ENCODE assay signal across 17 cellular contexts in the genomic region with DNA sequence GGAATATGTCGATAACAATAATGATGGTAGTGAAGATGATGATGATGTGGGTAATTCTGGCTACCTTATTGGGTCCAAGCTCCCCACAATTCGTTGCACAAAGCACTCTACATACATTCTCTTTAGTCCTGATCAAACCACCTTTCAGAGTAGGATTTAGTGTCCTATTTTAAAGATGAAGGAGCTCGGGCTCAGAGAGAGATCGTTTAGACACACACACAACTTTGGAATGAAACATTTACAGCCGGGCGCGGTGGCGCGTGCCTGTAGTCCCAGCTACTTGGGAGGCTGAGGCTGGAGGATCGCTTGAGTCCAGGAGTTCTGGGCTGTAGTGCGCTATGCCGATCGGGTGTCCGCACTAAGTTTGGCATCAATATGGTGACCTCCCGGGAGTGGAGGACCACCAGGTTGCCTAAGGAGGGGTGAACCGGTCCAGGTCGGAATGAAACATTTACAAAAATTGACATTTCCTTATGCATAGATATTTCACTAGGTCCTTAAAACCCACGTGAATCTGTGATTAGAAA. TPM values are rescaled to one million over a fixed set of nuclear protein-coding genes. Genes with fewer than 3 reads are reported as not detected.
A peak's percentile ranks its signal among the peaks of the same experiment; 100 is the strongest.
DNase-seq lines count a peak whose midpoint lies in the region; ATAC-seq and TF ChIP-seq lines count a peak whose summit lies in the region.
"Had no signal": no experiment of that assay in that cellular context is flagged by ENCODE, and none has a peak within 500 bp of the region (broad histone marks: within the 10 kb centered on the region; RNA-seq: fewer than 3 reads in every experiment).

No MANE protein-coding gene starts in this region.

- H3K4me1 ChIP-seq in hepatocyte (ENCODE audit: insufficient read depth): peaks cover 4% of the 10 kb centered on the region

- H3K9me3 Mint-ChIP-seq in natural killer cell: no peaks in the 10 kb centered on the region
- H3K9me3 Mint-ChIP-seq in natural killer cell treated with Interleukin-12 subunit alpha and Interleukin-12 subunit beta and Interleukin-15 and Interleukin-18, amount 100 ng/mL, for 72 hours: no peaks in the 10 kb centered on the region
- H3K9me3 Mint-ChIP-seq: activated naive CD8-positive, alpha-beta T cell treated with anti-CD3 and anti-CD28 coated beads for 36 hours; H9; T-helper 2 cell treated with Interferon-gamma antibody and Interleukin-4, amounts not matched to agents 5 μg/mL and 100 μg/mL, for 36 hours had no signal

- peaks cover 0 to 5% of the 10 kb centered on the region in 2 donors for H3K27me3 Mint-ChIP-seq in natural killer cell (ENCODE audit: low read depth in 2 of 2)
- H3K27me3 Mint-ChIP-seq in natural killer cell treated with Interleukin-12 subunit alpha and Interleukin-12 subunit beta and Interleukin-15 and Interleukin-18, amount 100 ng/mL, for 72 hours: peaks cover 6 to 7% of the 10 kb centered on the region in 2 donors
- H3K27me3 Mint-ChIP-seq: activated naive CD8-positive, alpha-beta T cell treated with anti-CD3 and anti-CD28 coated beads for 36 hours had no signal

- no peaks in the 10 kb centered on the region for H4K20me1 ChIP-seq in neural cell (ENCODE audit: insufficient read depth)
- no peaks in the 10 kb centered on the region for H4K20me1 ChIP-seq in hepatocyte (ENCODE audit: insufficient read depth, poor library complexity, severe bottlenecking)

- no peaks in the 10 kb centered on the region for H3K79me2 ChIP-seq in neural cell (replicated peaks; ENCODE audit: insufficient read depth, low read length)
- H3K79me2 ChIP-seq in hepatocyte: no peaks in the 10 kb centered on the region

- TF ChIP-seq CTCF in natural killer cell (IDR thresholded peaks at IDR 0.05) (peak; percentile 3), VCaP (conservative IDR thresholded peaks at IDR 0.05) (peak; percentile 55), neural cell (IDR thresholded peaks at IDR 0.05; ENCODE audit: poor library complexity, severe bottlenecking) (peak; percentile 23), hepatocyte (IDR thresholded peaks at IDR 0.05; ENCODE audit: poor library complexity) (no peak)

- H3K9me2 ChIP-seq in neural cell (ENCODE audit: insufficient read depth, low read length) (no peaks in the 10 kb centered on the region), hepatocyte (replicated peaks; ENCODE audit: insufficient read depth) (no peaks in the 10 kb centered on the region)

- no peak overlapping the region for H3K4me2 ChIP-seq in neural cell (ENCODE audit: low read length)
- no peak overlapping the region for H3K4me2 ChIP-seq in hepatocyte

- peaks cover 0 to 6% of the 10 kb centered on the region in 2 donors for H3K4me1 Mint-ChIP-seq in natural killer cell
- peaks cover 7% of the 10 kb centered on the region in 2 donors for H3K4me1 Mint-ChIP-seq in natural killer cell treated with Interleukin-12 subunit alpha and Interleukin-12 subunit beta and Interleukin-15 and Interleukin-18, amount 100 ng/mL, for 72 hours (ENCODE audit: low read depth in 2 of 2)
- H3K4me1 Mint-ChIP-seq: B cell had no signal

- no peak overlapping the region for H3K9ac ChIP-seq in neural cell (ENCODE audit: low read length)

- H3K36me3 ChIP-seq in neural cell (ENCODE audit: insufficient read depth, low read length) (no peaks in the 10 kb centered on the region), hepatocyte (replicated peaks; ENCODE audit: insufficient read depth, low read depth) (no peaks in the 10 kb centered on the region)
- H3K36me3 ChIP-seq: left lung, neutrophil had no signal

- H3K27me3 ChIP-seq in neural cell (ENCODE audit: insufficient read depth, low read depth, low read length) (no peaks in the 10 kb centered on the region), hepatocyte (no peaks in the 10 kb centered on the region)
- H3K27me3 ChIP-seq: left lung, neutrophil had no signal

- H3K36me3 Mint-ChIP-seq in natural killer cell: no peaks in the 10 kb centered on the region
- no peaks in the 10 kb centered on the region for H3K36me3 Mint-ChIP-seq in natural killer cell treated with Interleukin-12 subunit alpha and Interleukin-12 subunit beta and Interleukin-15 and Interleukin-18, amount 100 ng/mL, for 72 hours
- H3K36me3 Mint-ChIP-seq: activated naive CD8-positive, alpha-beta T cell treated with anti-CD3 and anti-CD28 coated beads for 36 hours had no signal

- no peak for TF ChIP-seq EP300 in neural cell (conservative IDR thresholded peaks at IDR 0.05; ENCODE audit: poor library complexity, severe bottlenecking)

- intact Hi-C loops in natural killer cell (cut with micrococcal nuclease): loop anchor here (10.0 kb wide), 1 partner anchor 350 kb away; no protein-coding TSS in a partner anchor

- H3K4me3 ChIP-seq in neural cell (ENCODE audit: low read length) (no peak overlapping the region), hepatocyte (no peak overlapping the region)
- H3K4me3 ChIP-seq: coronary artery, left lung had no signal

- no peak for ATAC-seq in natural killer cell
- no peak for ATAC-seq in natural killer cell treated with Interleukin-12 subunit alpha and Interleukin-12 subunit beta and Interleukin-15 and Interleukin-18, amount 100 ng/mL, for 72 hours
- no peak for ATAC-seq in HG03457 (IDR thresholded peaks at IDR 0.05; ENCODE audit: unreplicated experiment)

- H3K9me3 ChIP-seq in neural cell (ENCODE audit: low read length) (no peaks in the 10 kb centered on the region), hepatocyte (ENCODE audit: low read depth) (no peaks in the 10 kb centered on the region)
- H3K9me3 ChIP-seq: left lung, neutrophil had no signal

- H3K27ac Mint-ChIP-seq in natural killer cell: no peak overlapping the region
- H3K27ac Mint-ChIP-seq in natural killer cell treated with Interleukin-12 subunit alpha and Interleukin-12 subunit beta and Interleukin-15 and Interleukin-18, amount 100 ng/mL, for 72 hours: no peak overlapping the region
- H3K27ac Mint-ChIP-seq: B cell; H9; T-helper 2 cell treated with Interferon-gamma antibody and Interleukin-4, amounts not matched to agents 5 μg/mL and 100 μg/mL, for 36 hours had no signal

- TF ChIP-seq RAD21 in neural cell (conservative IDR thresholded peaks at IDR 0.05): no peak

- no peak overlapping the region for H2AFZ ChIP-seq in neural cell (ENCODE audit: low read depth, low read length)
- no peak overlapping the region for H2AFZ ChIP-seq in hepatocyte

- 89% methylated on average over 18 of the region's 18 CpGs for WGBS in hepatocyte (ENCODE audit: low lambda C conversion rate, missing lambda C conversion rate)

- DNase-seq in natural killer cell (no peak), inferior parietal cortex (ENCODE audit: extremely low spot score) (no peak), ureter (ENCODE audit: low spot score) (no peak), hepatocyte (ENCODE audit: low spot score) (no peak)
- no peak for DNase-seq in natural killer cell treated with Interleukin-12 subunit alpha and Interleukin-12 subunit beta and Interleukin-15 and Interleukin-18, amount 100 ng/mL, for 72 hours (ENCODE audit: low spot score)
- DNase-seq: activated gamma-delta T cell, NCI-H1436 treated with DMSO at 0.1 percent for 48 hours had no signal

- H3K27ac ChIP-seq in VCaP (no peak overlapping the region), neural cell (ENCODE audit: low read length) (no peak overlapping the region), hepatocyte (no peak overlapping the region)
- H3K27ac ChIP-seq: left lung, neutrophil had no signal

- H3K4me3 Mint-ChIP-seq in natural killer cell: no peak overlapping the region
- no peak overlapping the region for H3K4me3 Mint-ChIP-seq in natural killer cell treated with Interleukin-12 subunit alpha and Interleukin-12 subunit beta and Interleukin-15 and Interleukin-18, amount 100 ng/mL, for 72 hours
- H3K4me3 Mint-ChIP-seq: activated naive CD8-positive, alpha-beta T cell treated with anti-CD3 and anti-CD28 coated beads for 36 hours; B cell; H9; T-helper 2 cell treated with Interferon-gamma antibody and Interleukin-4, amounts not matched to agents 5 μg/mL and 100 μg/mL, for 36 hours had no signal

- no peaks in the 10 kb centered on the region for H3F3A ChIP-seq in neural cell (ENCODE audit: insufficient read depth, low read length, poor library complexity, severe bottlenecking)

TF ChIP-seq in neural cell, 6 proteins besides CTCF, POLR2A, EP300 and RAD21:
- no peak for TF ChIP-seq TAF1 (IDR thresholded peaks at IDR 0.05; ENCODE audit: low read depth)
- TF ChIP-seq MXI1 (conservative IDR thresholded peaks at IDR 0.05; ENCODE audit: poor library complexity, severe bottlenecking): no peak
- no peak for TF ChIP-seq EZH2 (IDR thresholded peaks at IDR 0.05; ENCODE audit: borderline replicate concordance, insufficient read depth, low read length, poor library complexity, severe bottlenecking)
- no peak for TF ChIP-seq REST (IDR thresholded peaks at IDR 0.05; ENCODE audit: borderline replicate concordance)
- TF ChIP-seq SMC3 (conservative IDR thresholded peaks at IDR 0.05; ENCODE audit: poor library complexity): no peak
- TF ChIP-seq POLR2AphosphoS5 (IDR thresholded peaks at IDR 0.05): no peak

RNA-seq across cellular contexts. Expression of gene GREB1, which starts 50.7 kb away (rescaled TPM):
- 1 to 10 TPM in 2 of 3 donors, under 1 TPM in 1; 0.85 to 2.5 (median 2.4) TPM for total RNA-seq in natural killer cell
- total RNA-seq in natural killer cell treated with Interleukin-12 subunit alpha and Interleukin-12 subunit beta and Interleukin-15 and Interleukin-18, amount 100 ng/mL, for 72 hours: 1 to 10 TPM; 1.1 to 2.2 TPM
- 17.2 and 24.5 TPM in 2 replicates for polyA plus RNA-seq in neural cell
- 39.4 and 45.1 TPM in 2 replicates for polyA minus RNA-seq in neural cell
- total RNA-seq in ureter: 5.1 TPM
- 4.0 and 5.7 TPM in 2 replicates for total RNA-seq in hepatocyte
- polyA plus RNA-seq in hepatocyte: 3.3 and 6.4 TPM in 2 replicates
